ENCODE assay signal across 2 cellular contexts in genomic region chr10:71124921-71125748, GRCh38.
TF ChIP-seq lines count a peak whose summit lies in the region.

No MANE protein-coding gene starts in this region.

TF ChIP-seq in H1, 55 proteins besides CTCF, POLR2A, EP300 and RAD21 (continued from another document):
- TF ChIP-seq GABPA (IDR thresholded peaks at IDR 0.05; ENCODE audit: borderline replicate concordance, insufficient read depth, low read length): no peak

TF ChIP-seq in HEK293T, 16 proteins besides CTCF, POLR2A, EP300 and RAD21 (continued from another document):
- TF ChIP-seq PKNOX1 (IDR thresholded peaks at IDR 0.05): no peak
